Comparison of ENCODE assay signal across 10 cellular contexts in genomic region chr3:45993421-45994027, GRCh38. TPM values are rescaled to one million over a fixed set of nuclear protein-coding genes. Genes with fewer than 3 reads are reported as not detected.
DNase-seq lines count a peak whose midpoint lies in the region; ATAC-seq and TF ChIP-seq lines count a peak whose summit lies in the region.
"Had no signal": no experiment of that assay in that cellular context is flagged by ENCODE, and none has a peak within 500 bp of the region (broad histone marks: within the 10 kb centered on the region; RNA-seq: fewer than 3 reads in every experiment).

No MANE protein-coding gene starts in this region.

- no peaks in the 10 kb centered on the region for H3K27me3 ChIP-seq in CD8-positive, alpha-beta T cell (ENCODE audit: insufficient read depth, low read length)

- peaks cover 64% of the 10 kb centered on the region for H3K4me1 Mint-ChIP-seq in CD8-positive, alpha-beta T cell (ENCODE audit: low read depth)
- H3K4me1 Mint-ChIP-seq in IgD-negative memory B cell (peaks cover 26 to 48% (median 40%) of the 10 kb centered on the region in 3 donors), neural crest cell (peaks cover 12% of the 10 kb centered on the region)

- H3K4me1 ChIP-seq in CD8-positive, alpha-beta T cell (ENCODE audit: insufficient read depth, low read length), result peaks cover 42% of the 10 kb centered on the region

- no peaks in the 10 kb centered on the region for H3K9me3 ChIP-seq in CD8-positive, alpha-beta T cell (ENCODE audit: low read length)

- no peak overlapping the region for H3K4me3 ChIP-seq in CD8-positive, alpha-beta T cell (ENCODE audit: low read depth, low read length)

- peak overlapping the region; percentile 93 for H3K27ac Mint-ChIP-seq in CD8-positive, alpha-beta T cell
- peak overlapping the region in 1 of 3 donors; percentile 0 for H3K27ac Mint-ChIP-seq in IgD-negative memory B cell
- peak overlapping the region in 1 of 2 donors; percentile 47 for H3K27ac Mint-ChIP-seq in activated naive CD4-positive, alpha-beta T cell treated with anti-CD3 and anti-CD28 coated beads, Interleukin-2, amount 50 U/mL, for 72 hours
- H3K27ac Mint-ChIP-seq in neural crest cell (ENCODE audit: unreplicated experiment), result no peak overlapping the region

- POLR2A ChIA-PET in CD8-positive, alpha-beta T cell (lab: Charles Lee), result interaction anchor here (0.7 to 4.7 kb wide), 15 partner anchors 10 to 85 kb away, joined by 3 to 28 read pairs (median 7); partner anchors contain the start of gene CXCR6

- intact Hi-C loops in CD8-positive, alpha-beta T cell (cut with DNase I, micrococcal nuclease), result loop anchor here (1.0 to 10.0 kb wide), 7 partner anchors 13 to 399 kb away; partner anchors contain the start of genes LIMD1 (in 1 of the 2) and SACM1L (in 1 of the 2)

- CTCF ChIA-PET in CD8-positive, alpha-beta T cell (lab: Charles Lee), result interaction anchor here (0.9 to 7.8 kb wide), 5 partner anchors 8 to 85 kb away, joined by 3 to 66 read pairs (median 9); no protein-coding TSS in a partner anchor

- H3K9me3 Mint-ChIP-seq in CD8-positive, alpha-beta T cell, result no peaks in the 10 kb centered on the region
- no peaks in the 10 kb centered on the region for H3K9me3 Mint-ChIP-seq in IgD-negative memory B cell
- H3K9me3 Mint-ChIP-seq in activated naive CD4-positive, alpha-beta T cell treated with anti-CD3 and anti-CD28 coated beads, Interleukin-2, amount 50 U/mL, for 72 hours, result no peaks in the 10 kb centered on the region
- H3K9me3 Mint-ChIP-seq in neural crest cell, result no peaks in the 10 kb centered on the region

- no peak overlapping the region for H3K27ac ChIP-seq in CD8-positive, alpha-beta T cell (ENCODE audit: low read depth, low read length)

- H3K36me3 Mint-ChIP-seq in CD8-positive, alpha-beta T cell, result peaks cover 21% of the 10 kb centered on the region
- H3K36me3 Mint-ChIP-seq in IgD-negative memory B cell (no peaks in the 10 kb centered on the region), neural crest cell (ENCODE audit: low read depth) (peaks cover 4% of the 10 kb centered on the region)
- H3K36me3 Mint-ChIP-seq in activated naive CD4-positive, alpha-beta T cell treated with anti-CD3 and anti-CD28 coated beads, Interleukin-2, amount 50 U/mL, for 72 hours, result peaks cover 5 to 26% of the 10 kb centered on the region in 2 donors

- no peak for TF ChIP-seq CTCF in CD8-positive, alpha-beta T cell (IDR thresholded peaks at IDR 0.05)
- TF ChIP-seq CTCF in neural crest cell (conservative IDR thresholded peaks at IDR 0.05), result no peak

- no peaks in the 10 kb centered on the region for H3K36me3 ChIP-seq in CD8-positive, alpha-beta T cell (ENCODE audit: insufficient read depth, low read length)

- H3K27me3 Mint-ChIP-seq in CD8-positive, alpha-beta T cell (ENCODE audit: low read depth), result no peaks in the 10 kb centered on the region
- H3K27me3 Mint-ChIP-seq in IgD-negative memory B cell (no peaks in the 10 kb centered on the region), neural crest cell (ENCODE audit: low read depth) (peaks cover 15% of the 10 kb centered on the region)

- peak overlapping the region; percentile 68 for H3K4me3 Mint-ChIP-seq in CD8-positive, alpha-beta T cell
- peak overlapping the region; percentile 55 to 97 (median 69) for H3K4me3 Mint-ChIP-seq in IgD-negative memory B cell
- H3K4me3 Mint-ChIP-seq in neural crest cell, result peak overlapping the region; percentile 77

- DNase-seq in CD8-positive, alpha-beta T cell, result peak in 3 of 7 experiments; percentile 34 to 73 (median 46)
- DNase-seq in activated naive CD4-positive, alpha-beta T cell treated with anti-CD3 and anti-CD28 coated beads, Interleukin-2, amount 50 U/mL, for 72 hours (ENCODE audit: low spot score in 2 of 2), result no peak
- DNase-seq in neural crest cell (ENCODE audit: low read depth, low spot score) (no peak), DMS 273 treated with DMSO at 0.1 percent for 48 hours (lab: John Stamatoyannopoulos, UW) (no peak), germinal center (ENCODE audit: low spot score) (no peak), NCI-H2171 treated with DMSO at 0.1 percent for 48 hours (lab: John Stamatoyannopoulos, UW) (no peak)
- DNase-seq: erythroblast; stimulated activated CD4-positive, alpha-beta T cell treated with anti-CD3 and anti-CD28 coated beads, Interleukin-2, amount 100 ng/mL, for 48 hours had no signal

- ATAC-seq in CD8-positive, alpha-beta T cell, result peak; percentile 51
- ATAC-seq in activated naive CD4-positive, alpha-beta T cell treated with anti-CD3 and anti-CD28 coated beads, Interleukin-2, amount 50 U/mL, for 72 hours, result peak; percentile 17 to 48
- no peak for ATAC-seq in GM19395 (IDR thresholded peaks at IDR 0.05; ENCODE audit: unreplicated experiment)

RNA-seq across cellular contexts. Expression of gene FYCO1, which starts 2.1 kb away (rescaled TPM):
- 10 to 100 TPM; 16.6 to 16.7 TPM for total RNA-seq in CD8-positive, alpha-beta T cell
- 3.3 TPM for polyA plus RNA-seq in IgD-negative memory B cell
- total RNA-seq in activated naive CD4-positive, alpha-beta T cell treated with anti-CD3 and anti-CD28 coated beads, Interleukin-2, amount 50 U/mL, for 72 hours, result 10 to 100 TPM in 1 of 2 donors, 1 to 10 TPM in 1; 4.4 to 18.1 TPM
- total RNA-seq in neural crest cell, result 9.7 and 10.4 TPM in 2 replicates

RNA-seq across cellular contexts. Expression of gene XCR1, which starts 33.8 kb away (rescaled TPM):
- total RNA-seq in CD8-positive, alpha-beta T cell, result not detected
- polyA plus RNA-seq in IgD-negative memory B cell, result not detected
- total RNA-seq in activated naive CD4-positive, alpha-beta T cell treated with anti-CD3 and anti-CD28 coated beads, Interleukin-2, amount 50 U/mL, for 72 hours, result not detected
- total RNA-seq in neural crest cell, result not detected in 2 replicates

RNA-seq across cellular contexts. Expression of gene CXCR6, which starts 50.3 kb away (rescaled TPM):
- total RNA-seq in CD8-positive, alpha-beta T cell, result 10 to 100 TPM in 1 of 2 experiments, 1 to 10 TPM in 1; 9.2 to 11.0 TPM
- 0.69 TPM for polyA plus RNA-seq in IgD-negative memory B cell
- 1 to 10 TPM; 1.0 to 1.8 TPM for total RNA-seq in activated naive CD4-positive, alpha-beta T cell treated with anti-CD3 and anti-CD28 coated beads, Interleukin-2, amount 50 U/mL, for 72 hours
- total RNA-seq in neural crest cell, result not detected in 2 replicates
